In genomic region chr5:52989781-52990530, GRCh38 we compare ENCODE assay signal across 8 cellular contexts. TPM values are rescaled to one million over a fixed set of nuclear protein-coding genes. Genes with fewer than 3 reads are reported as not detected.
DNase-seq lines count a peak whose midpoint lies in the region; ATAC-seq and TF ChIP-seq lines count a peak whose summit lies in the region.

No MANE protein-coding gene starts in this region.

- H3K4me3 ChIP-seq in MG63 (peak overlapping the region; percentile 72), foreskin fibroblast (ENCODE audit: low read depth in 1 of 2, low read length in 2 of 2) (peak overlapping the region; percentile 80 to 85), aorta (ENCODE audit: low read length in 2 of 2) (peak overlapping the region; percentile 57 to 79)

- peak overlapping the region; percentile 81 to 83 (median 82) for H3K4me3 Mint-ChIP-seq in nephron

- TF ChIP-seq CTCF in foreskin fibroblast (IDR thresholded peaks at IDR 0.05; ENCODE audit: low read depth, low read length), result peak; percentile 32
- TF ChIP-seq CTCF in nephron (IDR thresholded peaks at IDR 0.05; ENCODE audit: unreplicated experiment in 3 of 3), result peak; percentile 22 to 42 (median 39)

- intact Hi-C loops in aorta (cut with DNase I), result no loop called here

- H3K36me3 ChIP-seq in MG63 (peaks cover 3% of the 10 kb centered on the region; the same call in 1 of the 2 replicates), aorta (ENCODE audit: control insufficient read depth in 1 of 2, insufficient read depth in 2 of 2, low read length in 1 of 2) (no peaks in the 10 kb centered on the region)

- WGBS in aorta, 2 donors, result 4% methylated on average over 27 of the region's 27 CpGs

- no peak overlapping the region for H3K27ac ChIP-seq in aorta (ENCODE audit: low read depth in 1 of 2, low read length in 2 of 2)

- ATAC-seq in GM19463 (IDR thresholded peaks at IDR 0.05; ENCODE audit: unreplicated experiment) (peak; percentile 25), aorta (ENCODE audit: low FRiP score) (peak; percentile 59), GM21529 (IDR thresholded peaks at IDR 0.05; ENCODE audit: unreplicated experiment) (no peak)

- H3K4me1 Mint-ChIP-seq in nephron, result peaks cover 9% of the 10 kb centered on the region

- H3K27me3 ChIP-seq in MG63 (no peaks in the 10 kb centered on the region), aorta (ENCODE audit: control insufficient read depth in 1 of 2, insufficient read depth in 2 of 2, low read length in 1 of 2) (no peaks in the 10 kb centered on the region)

- peak; percentile 69 for DNase-seq in AG20443 (ENCODE audit: low spot score)
- peak; percentile 47 for DNase-seq in MG63
- DNase-seq in activated T-helper 9 cell treated with anti-CD3 and anti-CD28 coated beads, Interleukin-2, amount 50 U/mL, for 16 hours (ENCODE audit: low read depth), result peak; percentile 9
- DNase-seq in foreskin fibroblast, result peak; percentile 35 to 83
- DNase-seq in aorta, result peak; percentile 50 to 77

- peak overlapping the region; percentile 14 to 75 (median 33) for H3K27ac Mint-ChIP-seq in nephron

- H3K9me3 Mint-ChIP-seq in nephron, result peaks cover 15% of the 10 kb centered on the region

- H3K27me3 Mint-ChIP-seq in nephron (ENCODE audit: low read depth), result peaks cover 62% of the 10 kb centered on the region

- no peaks in the 10 kb centered on the region for H3K4me1 ChIP-seq in aorta (ENCODE audit: control insufficient read depth in 1 of 2, insufficient read depth in 2 of 2, low read length in 2 of 2)

- H3K9me3 ChIP-seq in MG63, result no peaks in the 10 kb centered on the region
- H3K9me3 ChIP-seq in aorta (ENCODE audit: control insufficient read depth, low read length), result no peaks in the 10 kb centered on the region

- no peaks in the 10 kb centered on the region for H3K36me3 Mint-ChIP-seq in nephron (ENCODE audit: low read depth)

RNA-seq across cellular contexts. Expression of gene ITGA2, which starts 0.8 kb away (rescaled TPM):
- 0.95 and 2.6 TPM in 2 replicates for total RNA-seq in MG63 (2014; rRNA removed; shearing (Covaris generic); ENCODE audit: low replicate concordance)
- 1 to 10 TPM; 5.2 to 8.0 TPM for total RNA-seq in aorta
- polyA plus RNA-seq in aorta, result 1 to 10 TPM in 1 of 2 donors, under 1 TPM in 1; 0.50 to 2.0 TPM

Comparison
In these comparisons a context has a peak if more than half of its experiments do, and no peak if none do; other contexts are left out.
1. DNase-seq: peak in every context shown above with its lines; median percentile 69 in AG20443; 64 in aorta; 59 in foreskin fibroblast; 47 in MG63; 9 in activated T-helper 9 cell treated with anti-CD3 and anti-CD28 coated beads, Interleukin-2, amount 50 U/mL, for 16 hours.